14 cellular contexts compared by ENCODE assay signal in the genomic region with DNA sequence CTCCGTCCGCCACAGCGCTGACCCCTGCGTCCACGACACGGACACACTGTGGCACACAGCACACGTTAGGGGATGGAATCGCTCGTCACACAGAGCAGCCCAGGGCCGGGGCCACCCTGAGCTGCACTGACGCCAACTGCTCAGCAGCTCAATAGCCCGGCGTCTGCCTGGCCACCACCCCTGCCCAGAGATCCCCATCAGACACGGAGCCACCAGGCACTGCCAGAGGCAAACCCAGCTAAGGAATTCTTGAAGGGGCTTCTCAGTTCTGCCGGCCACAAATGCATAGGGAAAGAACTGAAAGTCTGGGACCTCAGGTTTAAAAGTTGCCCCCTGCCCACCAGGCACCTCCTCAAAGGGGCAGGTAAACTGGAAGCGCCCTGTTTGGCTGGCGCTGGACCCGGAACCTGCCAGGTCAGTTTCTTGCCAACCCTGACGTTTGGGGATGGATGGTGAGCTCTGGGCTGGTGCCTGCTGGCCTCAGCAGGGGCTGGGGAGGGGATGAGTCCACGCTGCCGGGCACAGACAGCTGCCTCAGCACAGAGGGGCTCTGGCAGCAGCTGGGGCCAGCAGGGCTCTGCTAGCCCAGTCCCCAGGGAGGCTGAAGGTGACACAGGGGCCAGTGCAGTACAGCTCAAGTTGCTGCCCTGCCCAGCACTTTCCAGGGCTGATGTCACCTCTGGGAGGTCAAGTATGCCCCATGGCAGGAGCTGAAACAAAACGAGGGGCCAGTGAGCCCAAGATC. TPM values are rescaled to one million over a fixed set of nuclear protein-coding genes. Genes with fewer than 3 reads are reported as not detected.
DNase-seq lines count a peak whose midpoint lies in the region; ATAC-seq, FAIRE-seq and TF ChIP-seq lines count a peak whose summit lies in the region.
"Had no signal": no experiment of that assay in that cellular context is flagged by ENCODE, and none has a peak within 500 bp of the region (broad histone marks: within the 10 kb centered on the region; RNA-seq: fewer than 3 reads in every experiment).

No MANE protein-coding gene starts in this region.

- peak; percentile 3; the same call in 1 of the 2 replicates for ATAC-seq in IMR-90 (ENCODE audit: low read depth)
- ATAC-seq in gastrocnemius medialis: peak; percentile 23 to 31

- H4K91ac ChIP-seq in IMR-90 (ENCODE audit: insufficient read depth, low read depth, low read length): no peak overlapping the region

- H3K27me3 ChIP-seq in IMR-90 (ENCODE audit: control insufficient read depth, insufficient read depth, low read length) (no peaks in the 10 kb centered on the region), colonic mucosa (no peaks in the 10 kb centered on the region), layer of hippocampus (ENCODE audit: control insufficient read depth, insufficient read depth, low read length) (peaks cover 3% of the 10 kb centered on the region), gastrocnemius medialis (no peaks in the 10 kb centered on the region)

- dilution Hi-C loops in IMR-90 (cut with HindIII; ENCODE audit: low sequenced_read_pairs, unreplicated experiment): no loop called here

- intact Hi-C loops in IMR-90 (cut with micrococcal nuclease) (no loop called here), colonic mucosa (cut with DNase I) (no loop called here), gastrocnemius medialis (cut with DNase I; ENCODE audit: low total_unique reads) (no loop called here)

- peaks cover 21% of the 10 kb centered on the region for H3K4me1 ChIP-seq in IMR-90 (ENCODE audit: control insufficient read depth, insufficient read depth, low read length)
- H3K4me1 ChIP-seq in colonic mucosa: no peaks in the 10 kb centered on the region
- peaks cover 23 to 36% of the 10 kb centered on the region in 2 donors for H3K4me1 ChIP-seq in gastrocnemius medialis

- FAIRE-seq in H54 (lab: Jason Lieb, UNC): no peak

- no peak overlapping the region for H3K56ac ChIP-seq in IMR-90 (ENCODE audit: extremely low read depth, insufficient read depth, low read length)

- H3K9ac ChIP-seq in IMR-90 (ENCODE audit: low read depth, low read length): no peak overlapping the region
- no peak overlapping the region for H3K9ac ChIP-seq in colonic mucosa (ENCODE audit: low read depth in 2 of 2, low read length in 2 of 2)

- peak overlapping the region; percentile 60; the same call in 1 of the 3 replicates for H2BK15ac ChIP-seq in IMR-90 (ENCODE audit: low read depth, low read length)

- H3K4me3 ChIP-seq in IMR-90 (ENCODE audit: insufficient read depth, low read depth, low read length) (no peak overlapping the region), colonic mucosa (no peak overlapping the region), gastrocnemius medialis (peak overlapping the region; percentile 17 to 47 (median 38))

- H3K27ac ChIP-seq in IMR-90 (ENCODE audit: insufficient read depth, low read length) (no peak overlapping the region), colonic mucosa (peak overlapping the region; percentile 22), layer of hippocampus (ENCODE audit: low read depth, low read length) (peak overlapping the region; percentile 75), gastrocnemius medialis (peak overlapping the region; percentile 60 to 78 (median 66))

- H3K4ac ChIP-seq in IMR-90 (ENCODE audit: low read depth, low read length): peak overlapping the region; percentile 71; the same call in 1 of the 2 replicates

- no peak overlapping the region for H3K23ac ChIP-seq in IMR-90 (ENCODE audit: low read depth, low read length)

- H3K18ac ChIP-seq in IMR-90 (ENCODE audit: low read depth, low read length): no peak overlapping the region

- TF ChIP-seq CTCF in IMR-90 (conservative IDR thresholded peaks at IDR 0.05; ENCODE audit: low read depth, low read length) (no peak), colonic mucosa (IDR thresholded peaks at IDR 0.05) (no peak), gastrocnemius medialis (IDR thresholded peaks at IDR 0.05 in 4 of 5, conservative IDR thresholded peaks at IDR 0.05 in 1 of 5) (no peak)

- H3K36me3 ChIP-seq in IMR-90 (ENCODE audit: control insufficient read depth, insufficient read depth, low read length) (peaks cover 13% of the 10 kb centered on the region), colonic mucosa (no peaks in the 10 kb centered on the region), gastrocnemius medialis (no peaks in the 10 kb centered on the region)

- no peak overlapping the region for H2AFZ ChIP-seq in IMR-90 (replicated peaks; ENCODE audit: low read length, poor library complexity)

- no peak overlapping the region for H4K5ac ChIP-seq in IMR-90 (ENCODE audit: low read depth, low read length)

- TF ChIP-seq RAD21 in IMR-90 (IDR thresholded peaks at IDR 0.05; ENCODE audit: low read length): no peak

- POLR2A ChIA-PET in IMR-90 (lab: Charles Lee; ENCODE audit: unreplicated experiment): no interaction called here

- H3K79me1 ChIP-seq in IMR-90 (ENCODE audit: low read depth in 1 of 2, low read length in 2 of 2): peaks cover 0 to 36% of the 10 kb centered on the region in 2 experiments

- 78% methylated on average over 13 of the region's 22 CpGs; no CpG with 5 or more reads in 1 of the 2 experiments for WGBS in IMR-90 (ENCODE audit: extremely low coverage in 2 of 2, insufficient read length in 1 of 2), 2 experiments

- in situ Hi-C loops in IMR-90 (cut with MboI; ENCODE audit: low sequenced_read_pairs) (no loop called here), gastrocnemius medialis (cut with MboI; ENCODE audit: low sequenced_read_pairs in 4 of 4) (no loop called here)

- CTCF ChIA-PET in IMR-90 (lab: Yijun Ruan, JAX): interaction anchor here (0.9 kb wide), 1 partner anchor 26 kb away, joined by 3 read pairs; no protein-coding TSS in a partner anchor

- DNase-seq in IMR-90 (no peak), colonic mucosa (no peak), gastrocnemius medialis (no peak), NCI-H2227 treated with DMSO at 0.1 percent for 48 hours (lab: John Stamatoyannopoulos, UW) (no peak), NCI-H146 (lab: John Stamatoyannopoulos, UW) (no peak), NK-92 (lab: John Stamatoyannopoulos, UW; ENCODE audit: unreplicated experiment) (no peak), H54 (ENCODE audit: insufficient read length, low spot score) (no peak)
- DNase-seq: activated CD8-positive, alpha-beta memory T cell treated with anti-CD3 and anti-CD28 coated beads, Interleukin-2, amount 50 U/mL, for 48 hours; activated naive CD4-positive, alpha-beta T cell treated with anti-CD3 and anti-CD28 coated beads, Interleukin-2, amount 50 U/mL, for 16 hours; COR-L47; midbrain; NCI-H1048; SW 1271 had no signal

- no TSS peak for BruUV-seq in IMR-90 (replicated peaks; lab: Mats Ljungman, UMichigan)

- no peak overlapping the region for H2BK20ac ChIP-seq in IMR-90 (ENCODE audit: low read depth, low read length)

- no peak overlapping the region for H3K14ac ChIP-seq in IMR-90 (replicated peaks; ENCODE audit: low read depth, low read length)

- peak overlapping the region; percentile 97; the same call in 1 of the 2 replicates for H2AK5ac ChIP-seq in IMR-90 (ENCODE audit: low read depth, low read length)

- H3K9me3 ChIP-seq in IMR-90 (ENCODE audit: control insufficient read depth, insufficient read depth, low read length): no peaks in the 10 kb centered on the region
- no peaks in the 10 kb centered on the region for H3K9me3 ChIP-seq in colonic mucosa
- no peaks in the 10 kb centered on the region for H3K9me3 ChIP-seq in gastrocnemius medialis

- H3K9me1 ChIP-seq in IMR-90 (ENCODE audit: insufficient read depth, low read length): peaks cover 13% of the 10 kb centered on the region

- peak overlapping the region; percentile 16; the same call in 1 of the 2 replicates for H2BK120ac ChIP-seq in IMR-90 (ENCODE audit: low read depth, low read length)

- peak overlapping the region; percentile 47 for H2AK9ac ChIP-seq in IMR-90 (replicated peaks; ENCODE audit: low read depth, low read length, poor library complexity)

- no peak for TF ChIP-seq POLR2A in IMR-90 (IDR thresholded peaks at IDR 0.05; ENCODE audit: low read depth, low read length)
- no peak for TF ChIP-seq POLR2A in gastrocnemius medialis (IDR thresholded peaks at IDR 0.05)
- TF ChIP-seq POLR2A in H54 (IDR thresholded peaks at IDR 0.05; ENCODE audit: low read depth, low read length): no peak

- H4K8ac ChIP-seq in IMR-90 (ENCODE audit: low read depth in 2 of 2, low read length in 2 of 2): no peak overlapping the region

- no peak overlapping the region for H3K4me2 ChIP-seq in IMR-90 (ENCODE audit: low read depth, low read length)

- H2BK5ac ChIP-seq in IMR-90 (ENCODE audit: low read depth, low read length, poor library complexity, severe bottlenecking): no peak overlapping the region

- H4K20me1 ChIP-seq in IMR-90 (ENCODE audit: insufficient read depth, low read length): peaks cover 36% of the 10 kb centered on the region

TF ChIP-seq in IMR-90, 13 proteins besides CTCF, POLR2A, EP300 and RAD21 (continues in another document):
- TF ChIP-seq RFX5 (IDR thresholded peaks at IDR 0.05; ENCODE audit: low read depth, low read length) (no peak), RCOR1 (IDR thresholded peaks at IDR 0.05; ENCODE audit: insufficient replicate concordance, low read length) (no peak), MXI1 (IDR thresholded peaks at IDR 0.05; ENCODE audit: borderline replicate concordance, low read depth, low read length) (no peak), NFE2L2 (IDR thresholded peaks at IDR 0.05; ENCODE audit: low read depth, low read length) (no peak), CHD1 (IDR thresholded peaks at IDR 0.05; ENCODE audit: low read depth, low read length) (no peak), SMC3 (IDR thresholded peaks at IDR 0.05; ENCODE audit: low read depth, low read length) (no peak)
- TF ChIP-seq, protein P1, sequence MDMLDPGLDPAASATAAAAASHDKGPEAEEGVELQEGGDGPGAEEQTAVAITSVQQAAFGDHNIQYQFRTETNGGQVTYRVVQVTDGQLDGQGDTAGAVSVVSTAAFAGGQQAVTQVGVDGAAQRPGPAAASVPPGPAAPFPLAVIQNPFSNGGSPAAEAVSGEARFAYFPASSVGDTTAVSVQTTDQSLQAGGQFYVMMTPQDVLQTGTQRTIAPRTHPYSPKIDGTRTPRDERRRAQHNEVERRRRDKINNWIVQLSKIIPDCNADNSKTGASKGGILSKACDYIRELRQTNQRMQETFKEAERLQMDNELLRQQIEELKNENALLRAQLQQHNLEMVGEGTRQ (IDR thresholded peaks at IDR 0.05; ENCODE audit: low read depth, low read length): no peak

RNA-seq across cellular contexts. Expression of gene TIMM22, which starts 33.2 kb away (rescaled TPM):
- total RNA-seq in IMR-90 (2012; rRNA removed) (12.7 and 14.4 TPM in 2 replicates), colonic mucosa (10 to 100 TPM in 1 of 2 donors, 1 to 10 TPM in 1; 8.3 to 12.8 TPM), gastrocnemius medialis (10 to 100 TPM; 14.4 to 16.1 (median 15.3) TPM)
- 12.7 and 12.9 TPM in 2 replicates for polyA plus RNA-seq in IMR-90 (2012; rRNA removed)
- polyA plus RNA-seq in IMR-90 (2012; cell fraction: cytosol; rRNA removed): 9.9 and 11.0 TPM in 2 replicates
- polyA plus RNA-seq in IMR-90 (2012; cell fraction: nucleus; rRNA removed; ENCODE audit: low replicate concordance): 4.6 and 5.7 TPM in 2 replicates

RNA-seq across cellular contexts. Expression of gene NXN, which starts 50.5 kb away (rescaled TPM):
- total RNA-seq in IMR-90 (2012; rRNA removed) (52.5 and 52.8 TPM in 2 replicates), colonic mucosa (10 to 100 TPM in 1 of 2 donors, 1 to 10 TPM in 1; 2.6 to 16.3 TPM), gastrocnemius medialis (10 to 100 TPM; 55.6 to 86.4 (median 62.7) TPM)
- polyA plus RNA-seq in IMR-90 (2012; rRNA removed): 116 and 120 TPM in 2 replicates
- 89.4 and 117 TPM in 2 replicates for polyA plus RNA-seq in IMR-90 (2012; cell fraction: cytosol; rRNA removed)
- polyA plus RNA-seq in IMR-90 (2012; cell fraction: nucleus; rRNA removed; ENCODE audit: low replicate concordance): 67.9 and 90.2 TPM in 2 replicates

Comparison
In these comparisons a context has a peak if more than half of its experiments do, and no peak if none do; other contexts are left out.
1. H3K4me3 ChIP-seq: peak in gastrocnemius medialis (4 of 4); none in IMR-90 (single experiment) and colonic mucosa (single experiment).